16 cellular contexts compared by ENCODE assay signal in genomic region chr12:109495012-109495411, GRCh38. TPM values are rescaled to one million over a fixed set of nuclear protein-coding genes. Genes with fewer than 3 reads are reported as not detected.
DNase-seq lines count a peak whose midpoint lies in the region; ATAC-seq and TF ChIP-seq lines count a peak whose summit lies in the region.
"Had no signal": no experiment of that assay in that cellular context is flagged by ENCODE, and none has a peak within 500 bp of the region (broad histone marks: within the 10 kb centered on the region; RNA-seq: fewer than 3 reads in every experiment).

No MANE protein-coding gene starts in this region.

- intact Hi-C loops in activated CD4-positive, alpha-beta T cell treated with anti-CD3 and anti-CD28 coated beads for 36 hours (cut with DNase I, micrococcal nuclease): no loop called here
- intact Hi-C loops in naive thymus-derived CD4-positive, alpha-beta T cell (cut with micrococcal nuclease): no loop called here
- intact Hi-C loops in CD8-positive, alpha-beta T cell (cut with DNase I, micrococcal nuclease): no loop called here

- POLR2A ChIA-PET in activated CD4-positive, alpha-beta T cell treated with anti-CD3 and anti-CD28 coated beads for 36 hours (lab: Charles Lee): no interaction called here
- POLR2A ChIA-PET in activated CD4-positive, alpha-beta T cell treated with anti-CD3 and anti-CD28 coated beads, Interleukin-2, amount 10 ng/mL, durations not matched to agents 7 days and 5 days (lab: Charles Lee): interaction anchor here (0.5 kb wide), 1 partner anchor 20 kb away, joined by 5 read pairs; no protein-coding TSS in a partner anchor
- POLR2A ChIA-PET in naive thymus-derived CD4-positive, alpha-beta T cell (lab: Charles Lee): interaction anchor here (0.8 kb wide), 1 partner anchor 12 kb away, joined by 3 read pairs; no protein-coding TSS in a partner anchor
- POLR2A ChIA-PET in CD8-positive, alpha-beta T cell (lab: Charles Lee): no interaction called here

- no peak overlapping the region for H3K27ac ChIP-seq in naive thymus-derived CD4-positive, alpha-beta T cell (ENCODE audit: low read depth, low read length)
- H3K27ac ChIP-seq in CD8-positive, alpha-beta T cell (ENCODE audit: low read depth, low read length): no peak overlapping the region
- H3K27ac ChIP-seq: 22Rv1, GM23248, HL-60 had no signal

- H3K36me3 Mint-ChIP-seq in activated CD4-positive, alpha-beta T cell treated with anti-CD3 and anti-CD28 coated beads for 36 hours (ENCODE audit: low read depth): peaks cover 36% of the 10 kb centered on the region
- H3K36me3 Mint-ChIP-seq in activated CD4-positive, alpha-beta T cell treated with anti-CD3 and anti-CD28 coated beads, Interleukin-2, amount 10 ng/mL, durations not matched to agents 7 days and 5 days (ENCODE audit: low read depth): peaks cover 17% of the 10 kb centered on the region
- H3K36me3 Mint-ChIP-seq in naive thymus-derived CD4-positive, alpha-beta T cell: peaks cover 16 to 56% (median 46%) of the 10 kb centered on the region in 5 donors
- H3K36me3 Mint-ChIP-seq in CD8-positive, alpha-beta T cell: peaks cover 90% of the 10 kb centered on the region

- no peak overlapping the region for H3K27ac Mint-ChIP-seq in activated CD4-positive, alpha-beta T cell treated with anti-CD3 and anti-CD28 coated beads for 36 hours
- H3K27ac Mint-ChIP-seq in activated CD4-positive, alpha-beta T cell treated with anti-CD3 and anti-CD28 coated beads, Interleukin-2, amount 10 ng/mL, durations not matched to agents 7 days and 5 days: no peak overlapping the region
- peak overlapping the region in 1 of 2 donors; percentile 67 for H3K27ac Mint-ChIP-seq in stimulated activated naive CD8-positive, alpha-beta T cell treated with anti-CD3 and anti-CD28 coated beads, Interleukin-15, amount 100 ng/mL, for 72 hours
- H3K27ac Mint-ChIP-seq in naive thymus-derived CD4-positive, alpha-beta T cell: no peak overlapping the region
- no peak overlapping the region for H3K27ac Mint-ChIP-seq in CD8-positive, alpha-beta T cell

- no peaks in the 10 kb centered on the region for H3K27me3 Mint-ChIP-seq in activated CD4-positive, alpha-beta T cell treated with anti-CD3 and anti-CD28 coated beads for 36 hours
- no peaks in the 10 kb centered on the region for H3K27me3 Mint-ChIP-seq in activated CD4-positive, alpha-beta T cell treated with anti-CD3 and anti-CD28 coated beads, Interleukin-2, amount 10 ng/mL, durations not matched to agents 7 days and 5 days
- no peaks in the 10 kb centered on the region for H3K27me3 Mint-ChIP-seq in stimulated activated naive CD8-positive, alpha-beta T cell treated with anti-CD3 and anti-CD28 coated beads, Interleukin-15, amount 100 ng/mL, for 72 hours
- H3K27me3 Mint-ChIP-seq in naive thymus-derived CD4-positive, alpha-beta T cell: no peaks in the 10 kb centered on the region
- H3K27me3 Mint-ChIP-seq in CD8-positive, alpha-beta T cell (ENCODE audit: low read depth): no peaks in the 10 kb centered on the region

- no peaks in the 10 kb centered on the region for H3K27me3 ChIP-seq in naive thymus-derived CD4-positive, alpha-beta T cell (ENCODE audit: control insufficient read depth in 2 of 2, insufficient read depth in 2 of 2, low read length in 2 of 2)
- H3K27me3 ChIP-seq in CD8-positive, alpha-beta T cell (ENCODE audit: insufficient read depth, low read length): no peaks in the 10 kb centered on the region

- no peak overlapping the region for H3K4me3 Mint-ChIP-seq in activated CD4-positive, alpha-beta T cell treated with anti-CD3 and anti-CD28 coated beads for 36 hours
- H3K4me3 Mint-ChIP-seq in activated CD4-positive, alpha-beta T cell treated with anti-CD3 and anti-CD28 coated beads, Interleukin-2, amount 10 ng/mL, durations not matched to agents 7 days and 5 days: no peak overlapping the region
- no peak overlapping the region for H3K4me3 Mint-ChIP-seq in stimulated activated naive CD8-positive, alpha-beta T cell treated with anti-CD3 and anti-CD28 coated beads, Interleukin-15, amount 100 ng/mL, for 72 hours
- H3K4me3 Mint-ChIP-seq in naive thymus-derived CD4-positive, alpha-beta T cell: no peak overlapping the region
- no peak overlapping the region for H3K4me3 Mint-ChIP-seq in CD8-positive, alpha-beta T cell
- H3K4me3 Mint-ChIP-seq: CD14-positive monocyte; CD8-positive, alpha-beta memory T cell had no signal

- H3K36me3 ChIP-seq in naive thymus-derived CD4-positive, alpha-beta T cell (ENCODE audit: control insufficient read depth in 2 of 3, insufficient read depth in 3 of 3, low read length in 3 of 3): peaks cover 7 to 85% (median 19%) of the 10 kb centered on the region in 3 experiments
- H3K36me3 ChIP-seq in CD8-positive, alpha-beta T cell (ENCODE audit: insufficient read depth, low read length): peaks cover 39% of the 10 kb centered on the region

- H3K4me3 ChIP-seq in naive thymus-derived CD4-positive, alpha-beta T cell (ENCODE audit: low read length): no peak overlapping the region
- no peak overlapping the region for H3K4me3 ChIP-seq in CD8-positive, alpha-beta T cell (ENCODE audit: low read depth, low read length)
- H3K4me3 ChIP-seq: GM23248 had no signal

- CTCF ChIA-PET in activated CD4-positive, alpha-beta T cell treated with anti-CD3 and anti-CD28 coated beads for 36 hours (lab: Charles Lee): interaction anchor here (0.8 kb wide), 1 partner anchor 9 kb away, joined by 3 read pairs; no protein-coding TSS in a partner anchor
- CTCF ChIA-PET in activated CD4-positive, alpha-beta T cell treated with anti-CD3 and anti-CD28 coated beads, Interleukin-2, amount 10 ng/mL, durations not matched to agents 7 days and 5 days (lab: Charles Lee): interaction anchor here (0.7 kb wide), 1 partner anchor 29 kb away, joined by 3 read pairs; no protein-coding TSS in a partner anchor
- CTCF ChIA-PET in naive thymus-derived CD4-positive, alpha-beta T cell (lab: Charles Lee): interaction anchor here (1.1 kb wide), 1 partner anchor 310 kb away, joined by 3 read pairs; no protein-coding TSS in a partner anchor
- CTCF ChIA-PET in CD8-positive, alpha-beta T cell (lab: Charles Lee): no interaction called here

- H3K9me3 ChIP-seq in naive thymus-derived CD4-positive, alpha-beta T cell (ENCODE audit: control insufficient read depth in 2 of 3, low read length in 3 of 3): no peaks in the 10 kb centered on the region
- no peaks in the 10 kb centered on the region for H3K9me3 ChIP-seq in CD8-positive, alpha-beta T cell (ENCODE audit: low read length)
- H3K9me3 ChIP-seq: Caco-2 had no signal

- H3K9me3 Mint-ChIP-seq in activated CD4-positive, alpha-beta T cell treated with anti-CD3 and anti-CD28 coated beads for 36 hours (ENCODE audit: low read depth): no peaks in the 10 kb centered on the region
- no peaks in the 10 kb centered on the region for H3K9me3 Mint-ChIP-seq in activated CD4-positive, alpha-beta T cell treated with anti-CD3 and anti-CD28 coated beads, Interleukin-2, amount 10 ng/mL, durations not matched to agents 7 days and 5 days
- H3K9me3 Mint-ChIP-seq in stimulated activated naive CD8-positive, alpha-beta T cell treated with anti-CD3 and anti-CD28 coated beads, Interleukin-15, amount 100 ng/mL, for 72 hours: no peaks in the 10 kb centered on the region
- peaks cover 0 to 2% (median 0%) of the 10 kb centered on the region in 11 donors for H3K9me3 Mint-ChIP-seq in naive thymus-derived CD4-positive, alpha-beta T cell
- no peaks in the 10 kb centered on the region for H3K9me3 Mint-ChIP-seq in CD8-positive, alpha-beta T cell
- H3K9me3 Mint-ChIP-seq: CD8-positive, alpha-beta memory T cell had no signal

- H3K4me1 ChIP-seq in naive thymus-derived CD4-positive, alpha-beta T cell (ENCODE audit: control insufficient read depth in 2 of 2, insufficient read depth in 2 of 2, low read length in 2 of 2): no peaks in the 10 kb centered on the region
- no peaks in the 10 kb centered on the region for H3K4me1 ChIP-seq in CD8-positive, alpha-beta T cell (ENCODE audit: insufficient read depth, low read length)
- H3K4me1 ChIP-seq: Caco-2 had no signal

- TF ChIP-seq CTCF in omental fat pad (IDR thresholded peaks at IDR 0.05): no peak
- no peak for TF ChIP-seq CTCF in CD8-positive, alpha-beta T cell (IDR thresholded peaks at IDR 0.05)

- no peak for DNase-seq in activated CD4-positive, alpha-beta T cell treated with anti-CD3 and anti-CD28 coated beads for 36 hours
- no peak for DNase-seq in activated CD4-positive, alpha-beta T cell treated with anti-CD3 and anti-CD28 coated beads, Interleukin-2, amount 10 ng/mL, durations not matched to agents 7 days and 5 days
- no peak for DNase-seq in stimulated activated naive CD8-positive, alpha-beta T cell treated with anti-CD3 and anti-CD28 coated beads, Interleukin-15, amount 100 ng/mL, for 72 hours
- no peak for DNase-seq in stimulated activated naive CD8-positive, alpha-beta T cell treated with anti-CD3 and anti-CD28 coated beads, Interleukin-15, Interleukin-2, amounts not matched to agents 100 U/mL and 50 U/mL, for 24 hours
- DNase-seq in naive thymus-derived CD4-positive, alpha-beta T cell: no peak
- no peak for DNase-seq in omental fat pad (ENCODE audit: low spot score)
- DNase-seq in CD8-positive, alpha-beta T cell: no peak
- DNase-seq: Caco-2; CD8-positive, alpha-beta memory T cell; DND-41; GDM1; GM23248 had no signal

- no peaks in the 10 kb centered on the region for H3K4me1 Mint-ChIP-seq in activated CD4-positive, alpha-beta T cell treated with anti-CD3 and anti-CD28 coated beads for 36 hours
- peaks cover 12% of the 10 kb centered on the region for H3K4me1 Mint-ChIP-seq in activated CD4-positive, alpha-beta T cell treated with anti-CD3 and anti-CD28 coated beads, Interleukin-2, amount 10 ng/mL, durations not matched to agents 7 days and 5 days
- H3K4me1 Mint-ChIP-seq in stimulated activated naive CD8-positive, alpha-beta T cell treated with anti-CD3 and anti-CD28 coated beads, Interleukin-15, amount 100 ng/mL, for 72 hours: peaks cover 8% of the 10 kb centered on the region
- H3K4me1 Mint-ChIP-seq in naive thymus-derived CD4-positive, alpha-beta T cell: peaks cover 0 to 11% (median 3%) of the 10 kb centered on the region in 7 donors
- H3K4me1 Mint-ChIP-seq in CD8-positive, alpha-beta T cell (ENCODE audit: low read depth): no peaks in the 10 kb centered on the region
- H3K4me1 Mint-ChIP-seq: CD14-positive monocyte; CD8-positive, alpha-beta memory T cell had no signal

- ATAC-seq in activated CD4-positive, alpha-beta T cell treated with anti-CD3 and anti-CD28 coated beads for 36 hours: peak; percentile 36
- peak; percentile 60 for ATAC-seq in stimulated activated naive CD8-positive, alpha-beta T cell treated with anti-CD3 and anti-CD28 coated beads, Interleukin-15, amount 100 ng/mL, for 72 hours
- ATAC-seq in stimulated activated naive CD8-positive, alpha-beta T cell treated with anti-CD3 and anti-CD28 coated beads, Interleukin-15, Interleukin-2, amounts not matched to agents 100 U/mL and 50 U/mL, for 24 hours: no peak
- ATAC-seq in naive thymus-derived CD4-positive, alpha-beta T cell: peak; percentile 24
- no peak for ATAC-seq in omental fat pad (ENCODE audit: low FRiP score)
- ATAC-seq in CD8-positive, alpha-beta T cell: no peak
- ATAC-seq: HCT116 had no signal

RNA-seq across cellular contexts. Expression of gene UBE3B, which starts 17.6 kb away (rescaled TPM):
- total RNA-seq in activated CD4-positive, alpha-beta T cell treated with anti-CD3 and anti-CD28 coated beads for 36 hours: 10 to 100 TPM; 25.7 to 27.2 TPM
- total RNA-seq in activated CD4-positive, alpha-beta T cell treated with anti-CD3 and anti-CD28 coated beads, Interleukin-2, amount 10 ng/mL, durations not matched to agents 7 days and 5 days: 10 to 100 TPM; 35.5 to 37.4 TPM
- total RNA-seq in naive thymus-derived CD4-positive, alpha-beta T cell: 10 to 100 TPM; 28.7 to 62.8 (median 35.6) TPM
- 10 to 100 TPM; 20.2 to 25.1 TPM for polyA plus RNA-seq in naive thymus-derived CD4-positive, alpha-beta T cell
- total RNA-seq in omental fat pad: 10 to 100 TPM; 36.6 to 82.4 (median 40.1) TPM
- total RNA-seq in CD8-positive, alpha-beta T cell: 10 to 100 TPM; 16.5 to 17.8 TPM

RNA-seq across cellular contexts. Expression of gene KCTD10, which starts 17.9 kb away (rescaled TPM):
- total RNA-seq in activated CD4-positive, alpha-beta T cell treated with anti-CD3 and anti-CD28 coated beads for 36 hours: 10 to 100 TPM; 42.0 to 46.3 TPM
- 10 to 100 TPM; 35.0 to 41.8 TPM for total RNA-seq in activated CD4-positive, alpha-beta T cell treated with anti-CD3 and anti-CD28 coated beads, Interleukin-2, amount 10 ng/mL, durations not matched to agents 7 days and 5 days
- 10 to 100 TPM; 28.6 to 41.1 (median 29.1) TPM for total RNA-seq in naive thymus-derived CD4-positive, alpha-beta T cell
- 10 to 100 TPM; 15.4 to 22.5 TPM for polyA plus RNA-seq in naive thymus-derived CD4-positive, alpha-beta T cell
- total RNA-seq in omental fat pad: 10 to 100 TPM; 75.6 to 99.6 (median 81.8) TPM
- 10 to 100 TPM; 26.2 to 31.3 TPM for total RNA-seq in CD8-positive, alpha-beta T cell

Comparison
In these comparisons a context has a peak if more than half of its experiments do, and no peak if none do; other contexts are left out.
1. ATAC-seq: peak in activated CD4-positive, alpha-beta T cell treated with anti-CD3 and anti-CD28 coated beads for 36 hours (single experiment), stimulated activated naive CD8-positive, alpha-beta T cell treated with anti-CD3 and anti-CD28 coated beads, Interleukin-15, amount 100 ng/mL, for 72 hours (single experiment) and naive thymus-derived CD4-positive, alpha-beta T cell (single experiment); none in stimulated activated naive CD8-positive, alpha-beta T cell treated with anti-CD3 and anti-CD28 coated beads, Interleukin-15, Interleukin-2, amounts not matched to agents 100 U/mL and 50 U/mL, for 24 hours (single experiment), omental fat pad (single experiment) and CD8-positive, alpha-beta T cell (single experiment).
2. POLR2A ChIA-PET loops: an anchor here in activated CD4-positive, alpha-beta T cell treated with anti-CD3 and anti-CD28 coated beads, Interleukin-2, amount 10 ng/mL, durations not matched to agents 7 days and 5 days (0.5 kb wide) and naive thymus-derived CD4-positive, alpha-beta T cell (0.8 kb wide); none called in activated CD4-positive, alpha-beta T cell treated with anti-CD3 and anti-CD28 coated beads for 36 hours and CD8-positive, alpha-beta T cell.